ENCODE assay signal across 2 cellular contexts in the genomic region with DNA sequence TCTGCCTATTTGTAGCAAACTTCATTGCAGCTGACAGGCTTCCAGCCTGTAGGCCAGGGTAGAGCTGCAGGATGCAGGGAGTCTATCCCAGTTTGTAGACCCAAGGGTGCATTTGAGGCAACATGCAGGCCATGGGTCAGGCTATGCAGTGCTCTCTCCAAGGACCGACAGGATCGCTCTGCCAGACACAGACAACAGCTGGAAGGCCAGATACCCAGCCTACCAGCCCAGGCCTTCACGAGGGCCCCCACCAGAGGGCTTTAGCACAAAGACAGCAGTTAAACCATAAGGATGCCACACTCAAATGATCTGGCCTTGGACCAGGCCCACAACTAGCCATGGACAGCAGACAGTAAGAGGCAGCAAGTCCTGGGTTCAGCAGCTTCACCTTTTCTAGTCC.
TF ChIP-seq lines count a peak whose summit lies in the region.

No MANE protein-coding gene starts in this region.

TF ChIP-seq in liver, 16 proteins besides CTCF, POLR2A, EP300 and RAD21:
- TF ChIP-seq, protein P1, sequence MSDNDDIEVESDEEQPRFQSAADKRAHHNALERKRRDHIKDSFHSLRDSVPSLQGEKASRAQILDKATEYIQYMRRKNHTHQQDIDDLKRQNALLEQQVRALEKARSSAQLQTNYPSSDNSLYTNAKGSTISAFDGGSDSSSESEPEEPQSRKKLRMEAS (IDR thresholded peaks at IDR 0.05), result no peak
- peak; percentile 15 for TF ChIP-seq NR2F2 (IDR thresholded peaks at IDR 0.05)
- TF ChIP-seq RXRA (IDR thresholded peaks at IDR 0.05), result peak in 1 of 2 donors; percentile 24

TF ChIP-seq in HepG2, 621 proteins besides CTCF, POLR2A, EP300 and RAD21:
- TF ChIP-seq, protein P2, sequence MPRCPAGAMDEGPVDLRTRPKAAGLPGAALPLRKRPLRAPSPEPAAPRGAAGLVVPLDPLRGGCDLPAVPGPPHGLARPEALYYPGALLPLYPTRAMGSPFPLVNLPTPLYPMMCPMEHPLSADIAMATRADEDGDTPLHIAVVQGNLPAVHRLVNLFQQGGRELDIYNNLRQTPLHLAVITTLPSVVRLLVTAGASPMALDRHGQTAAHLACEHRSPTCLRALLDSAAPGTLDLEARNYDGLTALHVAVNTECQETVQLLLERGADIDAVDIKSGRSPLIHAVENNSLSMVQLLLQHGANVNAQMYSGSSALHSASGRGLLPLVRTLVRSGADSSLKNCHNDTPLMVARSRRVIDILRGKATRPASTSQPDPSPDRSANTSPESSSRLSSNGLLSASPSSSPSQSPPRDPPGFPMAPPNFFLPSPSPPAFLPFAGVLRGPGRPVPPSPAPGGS (CRISPR knock-in tag; IDR thresholded peaks at IDR 0.05), result no peak
- TF ChIP-seq SIN3A (IDR thresholded peaks at IDR 0.05; ENCODE audit: borderline replicate concordance, low read depth, low read length) (no peak), HNRNPLL (IDR thresholded peaks at IDR 0.05; ENCODE audit: low read depth, low read length, poor library complexity, severe bottlenecking) (no peak), ERF (CRISPR knock-in tag; IDR thresholded peaks at IDR 0.05) (no peak), ZNF343 (CRISPR knock-in tag; IDR thresholded peaks at IDR 0.05) (no peak), KLF13 (CRISPR knock-in tag; IDR thresholded peaks at IDR 0.05) (no peak)
- TF ChIP-seq, protein P3, sequence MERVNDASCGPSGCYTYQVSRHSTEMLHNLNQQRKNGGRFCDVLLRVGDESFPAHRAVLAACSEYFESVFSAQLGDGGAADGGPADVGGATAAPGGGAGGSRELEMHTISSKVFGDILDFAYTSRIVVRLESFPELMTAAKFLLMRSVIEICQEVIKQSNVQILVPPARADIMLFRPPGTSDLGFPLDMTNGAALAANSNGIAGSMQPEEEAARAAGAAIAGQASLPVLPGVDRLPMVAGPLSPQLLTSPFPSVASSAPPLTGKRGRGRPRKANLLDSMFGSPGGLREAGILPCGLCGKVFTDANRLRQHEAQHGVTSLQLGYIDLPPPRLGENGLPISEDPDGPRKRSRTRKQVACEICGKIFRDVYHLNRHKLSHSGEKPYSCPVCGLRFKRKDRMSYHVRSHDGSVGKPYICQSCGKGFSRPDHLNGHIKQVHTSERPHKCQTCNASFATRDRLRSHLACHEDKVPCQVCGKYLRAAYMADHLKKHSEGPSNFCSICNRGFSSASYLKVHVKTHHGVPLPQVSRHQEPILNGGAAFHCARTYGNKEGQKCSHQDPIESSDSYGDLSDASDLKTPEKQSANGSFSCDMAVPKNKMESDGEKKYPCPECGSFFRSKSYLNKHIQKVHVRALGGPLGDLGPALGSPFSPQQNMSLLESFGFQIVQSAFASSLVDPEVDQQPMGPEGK (CRISPR knock-in tag; IDR thresholded peaks at IDR 0.05), result no peak
- TF ChIP-seq, protein P4, sequence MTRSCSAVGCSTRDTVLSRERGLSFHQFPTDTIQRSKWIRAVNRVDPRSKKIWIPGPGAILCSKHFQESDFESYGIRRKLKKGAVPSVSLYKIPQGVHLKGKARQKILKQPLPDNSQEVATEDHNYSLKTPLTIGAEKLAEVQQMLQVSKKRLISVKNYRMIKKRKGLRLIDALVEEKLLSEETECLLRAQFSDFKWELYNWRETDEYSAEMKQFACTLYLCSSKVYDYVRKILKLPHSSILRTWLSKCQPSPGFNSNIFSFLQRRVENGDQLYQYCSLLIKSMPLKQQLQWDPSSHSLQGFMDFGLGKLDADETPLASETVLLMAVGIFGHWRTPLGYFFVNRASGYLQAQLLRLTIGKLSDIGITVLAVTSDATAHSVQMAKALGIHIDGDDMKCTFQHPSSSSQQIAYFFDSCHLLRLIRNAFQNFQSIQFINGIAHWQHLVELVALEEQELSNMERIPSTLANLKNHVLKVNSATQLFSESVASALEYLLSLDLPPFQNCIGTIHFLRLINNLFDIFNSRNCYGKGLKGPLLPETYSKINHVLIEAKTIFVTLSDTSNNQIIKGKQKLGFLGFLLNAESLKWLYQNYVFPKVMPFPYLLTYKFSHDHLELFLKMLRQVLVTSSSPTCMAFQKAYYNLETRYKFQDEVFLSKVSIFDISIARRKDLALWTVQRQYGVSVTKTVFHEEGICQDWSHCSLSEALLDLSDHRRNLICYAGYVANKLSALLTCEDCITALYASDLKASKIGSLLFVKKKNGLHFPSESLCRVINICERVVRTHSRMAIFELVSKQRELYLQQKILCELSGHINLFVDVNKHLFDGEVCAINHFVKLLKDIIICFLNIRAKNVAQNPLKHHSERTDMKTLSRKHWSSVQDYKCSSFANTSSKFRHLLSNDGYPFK (CRISPR knock-in tag; IDR thresholded peaks at IDR 0.05; ENCODE audit: borderline replicate concordance), result no peak
